1 cellular context compared by ENCODE assay signal in the genomic region with DNA sequence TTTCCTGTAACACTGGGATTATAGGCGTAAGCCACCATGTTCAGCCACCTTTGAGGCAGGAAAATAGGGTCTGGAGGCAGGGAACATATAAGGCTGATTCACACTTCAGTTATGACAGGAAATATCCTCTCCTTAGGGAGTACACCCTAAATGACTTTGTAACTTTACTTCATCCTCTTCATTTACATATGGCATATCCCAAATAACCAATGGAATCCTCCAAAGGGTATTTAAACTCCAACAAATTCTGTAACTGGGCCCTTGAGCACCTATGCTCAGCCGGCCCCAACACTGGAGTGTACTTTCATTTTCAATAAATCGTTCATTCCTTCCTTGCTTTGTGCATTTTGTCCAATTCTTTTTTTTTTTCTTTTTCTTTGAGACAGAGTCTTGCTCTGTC.
TF ChIP-seq lines count a peak whose summit lies in the region.

No MANE protein-coding gene starts in this region.

TF ChIP-seq in HepG2, 621 proteins besides CTCF, POLR2A, EP300 and RAD21:
- TF ChIP-seq NKX3-1 (CRISPR knock-in tag; IDR thresholded peaks at IDR 0.05) (no peak), PCBP2 (optimal IDR thresholded peaks at IDR 0.05; ENCODE audit: low read depth, low read length, poor library complexity, severe bottlenecking) (no peak), ZFP82 (CRISPR knock-in tag; IDR thresholded peaks at IDR 0.05; ENCODE audit: borderline replicate concordance) (no peak), RAD51 (IDR thresholded peaks at IDR 0.05; ENCODE audit: borderline replicate concordance) (no peak), MAX (IDR thresholded peaks at IDR 0.05) (no peak), ELF3 (CRISPR knock-in tag; IDR thresholded peaks at IDR 0.05) (no peak), TEAD2 (CRISPR knock-in tag; IDR thresholded peaks at IDR 0.05) (no peak), TOPORS (CRISPR knock-in tag; IDR thresholded peaks at IDR 0.05) (no peak), ZFP36L1 (CRISPR knock-in tag; IDR thresholded peaks at IDR 0.05) (no peak), STAT6 (CRISPR knock-in tag; IDR thresholded peaks at IDR 0.05; ENCODE audit: borderline replicate concordance) (no peak), ZNF317 (CRISPR knock-in tag; IDR thresholded peaks at IDR 0.05) (no peak), TEAD3 (CRISPR knock-in tag; optimal IDR thresholded peaks at IDR 0.05; ENCODE audit: borderline replicate concordance) (no peak), SRY (CRISPR knock-in tag; IDR thresholded peaks at IDR 0.05) (no peak), ZNF451 (CRISPR knock-in tag; IDR thresholded peaks at IDR 0.05) (no peak), ZNF275 (CRISPR knock-in tag; IDR thresholded peaks at IDR 0.05; ENCODE audit: borderline replicate concordance) (no peak), MED1 (CRISPR knock-in tag; IDR thresholded peaks at IDR 0.05) (no peak), YY1 (IDR thresholded peaks at IDR 0.05; ENCODE audit: insufficient read depth, insufficient replicate concordance, low read depth, low read length) (no peak), ZNF564 (CRISPR knock-in tag; IDR thresholded peaks at IDR 0.05) (no peak), ERF (CRISPR knock-in tag; IDR thresholded peaks at IDR 0.05) (no peak)
- TF ChIP-seq, protein P1, sequence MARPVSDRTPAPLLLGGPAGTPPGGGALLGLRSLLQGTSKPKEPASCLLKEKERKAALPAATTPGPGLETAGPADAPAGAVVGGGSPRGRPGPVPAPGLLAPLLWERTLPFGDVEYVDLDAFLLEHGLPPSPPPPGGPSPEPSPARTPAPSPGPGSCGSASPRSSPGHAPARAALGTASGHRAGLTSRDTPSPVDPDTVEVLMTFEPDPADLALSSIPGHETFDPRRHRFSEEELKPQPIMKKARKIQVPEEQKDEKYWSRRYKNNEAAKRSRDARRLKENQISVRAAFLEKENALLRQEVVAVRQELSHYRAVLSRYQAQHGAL (CRISPR knock-in tag; IDR thresholded peaks at IDR 0.05; ENCODE audit: not compliant biosample characterization), result no peak
